Comparison of ENCODE assay signal across 14 cellular contexts in genomic region chrX:7201481-7201880, GRCh38. TPM values are rescaled to one million over a fixed set of nuclear protein-coding genes. Genes with fewer than 3 reads are reported as not detected.
DNase-seq lines count a peak whose midpoint lies in the region; TF ChIP-seq lines count a peak whose summit lies in the region.
"Had no signal": no experiment of that assay in that cellular context is flagged by ENCODE, and none has a peak within 500 bp of the region (broad histone marks: within the 10 kb centered on the region; RNA-seq: fewer than 3 reads in every experiment).

No MANE protein-coding gene starts in this region.

- H3K9me3 ChIP-seq in Karpas-422 (ENCODE audit: low read length), result no peaks in the 10 kb centered on the region

- no peaks in the 10 kb centered on the region for H3K9me2 ChIP-seq in Karpas-422 (replicated peaks; ENCODE audit: insufficient read depth, low read length)

- no peak overlapping the region for H3K4me2 ChIP-seq in Karpas-422 (ENCODE audit: low read depth, low read length, poor library complexity, severe bottlenecking)
- H3K4me2 ChIP-seq: GM23338 had no signal

- peak overlapping the region; percentile 35 for H3K27ac ChIP-seq in Karpas-422 (ENCODE audit: low read length)
- H3K27ac ChIP-seq: HL-60 had no signal

- H3K4me1 ChIP-seq in Karpas-422 (ENCODE audit: low read length), result peaks cover 63% of the 10 kb centered on the region

- peaks cover 85% of the 10 kb centered on the region for H3K79me2 ChIP-seq in Karpas-422 (ENCODE audit: low read length)

- no peaks in the 10 kb centered on the region for H4K20me1 ChIP-seq in Karpas-422 (ENCODE audit: insufficient read depth, low read depth, low read length)

- H2AFZ ChIP-seq in Karpas-422 (ENCODE audit: low read length), result no peak overlapping the region
- H2AFZ ChIP-seq: GM23338 had no signal

- H3K4me3 ChIP-seq in Karpas-422 (ENCODE audit: low read length), result no peak overlapping the region
- H3K4me3 ChIP-seq in fibroblast of pulmonary artery (replicated peaks; ENCODE audit: low read depth, low read length), result no peak overlapping the region
- H3K4me3 ChIP-seq: GM23338 had no signal

- 0 out of 2 replicates have a peak, but pooled peaks cover 9% of the 10 kb centered on the region for H3K36me3 ChIP-seq in Karpas-422 (ENCODE audit: insufficient read depth, low read length)

- DNase-seq in Karpas-422, result no peak
- DNase-seq in amniotic epithelial cell (ENCODE audit: low read depth), result peak; percentile 79
- DNase-seq in fibroblast of pulmonary artery (ENCODE audit: low read depth), result peak; percentile 1
- DNase-seq in smooth muscle cell of the brain vasculature (ENCODE audit: low read depth, low spot score), result peak; percentile 49
- DNase-seq in SKM-1 (lab: John Stamatoyannopoulos, UW; ENCODE audit: unreplicated experiment), result no peak
- no peak for DNase-seq in activated effector memory CD4-positive, alpha-beta T cell treated with Interleukin-2 at 50 U/mL for 16 hours
- DNase-seq: C1 segment of cervical spinal cord; CD4-positive, CD25-positive, alpha-beta regulatory T cell; CD8-positive, alpha-beta memory T cell; COR-L47; GDM1; HFFc6 had no signal

- TF ChIP-seq CTCF in fibroblast of pulmonary artery (IDR thresholded peaks at IDR 0.05; ENCODE audit: low read length, missing control alignments), result no peak

- no peak overlapping the region for H3K9ac ChIP-seq in Karpas-422 (ENCODE audit: low read length)

- H3K27me3 ChIP-seq in Karpas-422 (ENCODE audit: low read length), result no peaks in the 10 kb centered on the region

RNA-seq across cellular contexts. Expression of gene PUDP, which starts 53.5 kb away (rescaled TPM):
- total RNA-seq in Karpas-422 (2014; rRNA removed; shearing (Covaris generic); ENCODE audit: low replicate concordance), result 36.8 and 41.2 TPM in 2 replicates

RNA-seq across cellular contexts. Expression of gene STS, which starts 54.0 kb away (rescaled TPM):
- 15.6 and 28.5 TPM in 2 replicates for total RNA-seq in Karpas-422 (2014; rRNA removed; shearing (Covaris generic); ENCODE audit: low replicate concordance)

Comparison
In these comparisons a context has a peak if more than half of its experiments do, and no peak if none do; other contexts are left out.
1. DNase-seq: peak in amniotic epithelial cell (single experiment), fibroblast of pulmonary artery (single experiment) and smooth muscle cell of the brain vasculature (single experiment); none in Karpas-422 (single experiment), SKM-1 (single experiment) and activated effector memory CD4-positive, alpha-beta T cell treated with Interleukin-2 at 50 U/mL for 16 hours (single experiment).